ENCODE assay signal across 6 cellular contexts in genomic region chr9:113454914-113455761, GRCh38. TPM values are rescaled to one million over a fixed set of nuclear protein-coding genes. Genes with fewer than 3 reads are reported as not detected.
DNase-seq lines count a peak whose midpoint lies in the region; TF ChIP-seq lines count a peak whose summit lies in the region.

No MANE protein-coding gene starts in this region.

- H3K9me3 Mint-ChIP-seq in HFFc6 = no peaks in the 10 kb centered on the region

- H3K36me3 ChIP-seq in ascending aorta (no peaks in the 10 kb centered on the region), muscle layer of duodenum (ENCODE audit: control insufficient read depth in 1 of 2, insufficient read depth in 2 of 2, low read length in 2 of 2) (no peaks in the 10 kb centered on the region)

- H3K9me3 ChIP-seq in ascending aorta (no peaks in the 10 kb centered on the region), muscle layer of duodenum (ENCODE audit: control insufficient read depth in 1 of 2, low read length in 2 of 2) (no peaks in the 10 kb centered on the region)

- H3K4me1 ChIP-seq in ascending aorta (peaks cover 16 to 41% of the 10 kb centered on the region in 2 donors), muscle layer of duodenum (ENCODE audit: control insufficient read depth in 1 of 2, insufficient read depth in 2 of 2, low read length in 2 of 2) (peaks cover 15 to 16% of the 10 kb centered on the region in 2 donors)

- H3K4me3 ChIP-seq in ascending aorta = peak overlapping the region in 1 of 2 donors; percentile 14
- H3K4me3 ChIP-seq in muscle layer of duodenum (ENCODE audit: low read depth in 1 of 2, low read length in 2 of 2) = no peak overlapping the region

- H3K4me3 Mint-ChIP-seq in HFFc6 = peak overlapping the region; percentile 33

- no peaks in the 10 kb centered on the region for H3K36me3 Mint-ChIP-seq in HFFc6 (ENCODE audit: low read depth)

- DNase-seq in HFFc6 = peak; percentile 70
- DNase-seq in ascending aorta (ENCODE audit: low spot score in 2 of 2) = peak in 1 of 2 donors; percentile 86
- no peak for DNase-seq in activated CD8-positive, alpha-beta memory T cell treated with anti-CD3 and anti-CD28 coated beads, Interleukin-2, amount 50 U/mL, for 4 hours
- DNase-seq in stimulated activated CD8-positive, alpha-beta memory T cell treated with anti-CD3 and anti-CD28 coated beads, Interleukin-4, amount 100 ng/mL, for 48 hours = no peak
- no peak for DNase-seq in DMS153 treated with DMSO at 0.1 percent for 48 hours (lab: John Stamatoyannopoulos, UW; ENCODE audit: unreplicated experiment)

- TF ChIP-seq CTCF in HFFc6 (IDR thresholded peaks at IDR 0.05) (no peak), ascending aorta (IDR thresholded peaks at IDR 0.05) (no peak)

- no peaks in the 10 kb centered on the region; the same call in none of the 2 replicates for H3K27me3 Mint-ChIP-seq in HFFc6 (ENCODE audit: insufficient read depth)

- peak overlapping the region; percentile 97 for H3K27ac ChIP-seq in ascending aorta
- H3K27ac ChIP-seq in muscle layer of duodenum (ENCODE audit: low read length) = peak overlapping the region; percentile 90

- H3K4me1 Mint-ChIP-seq in HFFc6 (ENCODE audit: low read depth) = peaks cover 42% of the 10 kb centered on the region

- H3K27ac Mint-ChIP-seq in HFFc6 = peak overlapping the region; percentile 100

- intact Hi-C loops in ascending aorta (cut with DNase I) = loop anchor here (1.0 to 2.0 kb wide), 3 partner anchors 29 to 66 kb away; no protein-coding TSS in a partner anchor

- H3K27me3 ChIP-seq in ascending aorta (no peaks in the 10 kb centered on the region), muscle layer of duodenum (ENCODE audit: low read depth, low read length) (no peaks in the 10 kb centered on the region)

RNA-seq across cellular contexts. Expression of gene RGS3, which starts 8.4 kb away (rescaled TPM):
- total RNA-seq in HFFc6 (2021; fragmentation: NEBNext Ultra II Directional; extraction: Animal tissue kit (Norgen Biotek cat#: 25700)) = 10 to 100 TPM; 49.7 to 57.0 (median 52.5) TPM
- total RNA-seq in ascending aorta = 125 TPM

RNA-seq across cellular contexts. Expression of gene C9orf43, which starts 44.6 kb away (rescaled TPM):
- under 1 TPM; 0.27 to 0.73 (median 0.38) TPM for total RNA-seq in HFFc6 (2021; fragmentation: NEBNext Ultra II Directional; extraction: Animal tissue kit (Norgen Biotek cat#: 25700))
- not detected for total RNA-seq in ascending aorta

RNA-seq across cellular contexts. Expression of gene POLE3, which starts 44.7 kb away (rescaled TPM):
- 10 to 100 TPM; 33.7 to 43.9 (median 37.9) TPM for total RNA-seq in HFFc6 (2021; fragmentation: NEBNext Ultra II Directional; extraction: Animal tissue kit (Norgen Biotek cat#: 25700))
- 17.5 TPM for total RNA-seq in ascending aorta

RNA-seq across cellular contexts. Expression of gene ALAD, which starts 54.1 kb away (rescaled TPM):
- total RNA-seq in HFFc6 (2021; fragmentation: NEBNext Ultra II Directional; extraction: Animal tissue kit (Norgen Biotek cat#: 25700)) = 10 to 100 TPM; 27.8 to 31.0 (median 30.3) TPM
- 71.4 TPM for total RNA-seq in ascending aorta
